ENCODE assay signal across 8 cellular contexts in the genomic region with DNA sequence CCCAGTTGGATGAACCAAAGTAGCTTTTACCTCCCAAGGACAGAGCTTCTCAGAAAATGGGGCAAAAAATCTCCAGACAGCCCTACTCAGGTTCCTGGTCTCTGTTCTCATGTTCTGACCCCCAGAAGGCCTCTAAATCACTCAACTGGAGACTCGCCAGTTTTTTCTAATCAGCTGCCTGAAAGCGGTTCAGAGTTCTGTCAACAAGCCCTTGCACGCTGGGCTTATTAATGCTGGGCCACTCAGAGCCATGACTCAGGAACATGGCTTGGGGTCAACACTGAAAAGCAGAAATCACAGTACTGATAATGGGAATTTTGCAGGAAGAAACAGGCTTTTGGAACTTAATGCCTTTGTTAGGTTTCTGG. TPM values are rescaled to one million over a fixed set of nuclear protein-coding genes. Genes with fewer than 3 reads are reported as not detected.
DNase-seq lines count a peak whose midpoint lies in the region; ATAC-seq, FAIRE-seq and TF ChIP-seq lines count a peak whose summit lies in the region.

No MANE protein-coding gene starts in this region.

- no peaks in the 10 kb centered on the region for H3K27me3 ChIP-seq in esophagus muscularis mucosa
- no peaks in the 10 kb centered on the region for H3K27me3 ChIP-seq in parathyroid adenoma (ENCODE audit: control insufficient read depth, insufficient read depth, low read length)

- intact Hi-C loops in esophagus muscularis mucosa (cut with DNase I) = loop anchor here (10.0 kb wide), 1 partner anchor 143 kb away; a partner anchor contains a TSS

- H3K9me3 ChIP-seq in esophagus muscularis mucosa = no peaks in the 10 kb centered on the region
- H3K9me3 ChIP-seq in parathyroid adenoma (ENCODE audit: control insufficient read depth, low read length) = no peaks in the 10 kb centered on the region

- H3K4me3 ChIP-seq in esophagus muscularis mucosa (no peak overlapping the region), parathyroid adenoma (ENCODE audit: low read depth, low read length) (no peak overlapping the region)

- DNase-seq in NCI-H345 (lab: John Stamatoyannopoulos, UW) = peak; percentile 74
- DNase-seq in esophagus muscularis mucosa (ENCODE audit: extremely low spot score) = no peak
- DNase-seq in activated CD4-positive, CD25-positive, alpha-beta regulatory T cell (lab: John Stamatoyannopoulos, UW) = no peak
- no peak for DNase-seq in GM12891 (ENCODE audit: insufficient read length, low spot score)

- TF ChIP-seq CTCF in esophagus muscularis mucosa (IDR thresholded peaks at IDR 0.05) (no peak), parathyroid adenoma (IDR thresholded peaks at IDR 0.05) (no peak)

- ATAC-seq in GM18909 (IDR thresholded peaks at IDR 0.05; ENCODE audit: poor library complexity, unreplicated experiment) (peak; percentile 22), HG03039 (IDR thresholded peaks at IDR 0.05; ENCODE audit: unreplicated experiment) (no peak), GM19328 (IDR thresholded peaks at IDR 0.05; ENCODE audit: unreplicated experiment) (no peak)

- peak overlapping the region; percentile 23 for H2AFZ ChIP-seq in parathyroid adenoma

- H3K27ac ChIP-seq in esophagus muscularis mucosa (replicated peaks in 1 of 4) (peak overlapping the region; percentile 39 to 68 (median 42)), parathyroid adenoma (no peak overlapping the region)

- no peak overlapping the region for H3K9ac ChIP-seq in parathyroid adenoma

- WGBS in esophagus muscularis mucosa = 47% methylated on average over 2 of the region's 3 CpGs

- FAIRE-seq in GM12891 (lab: Jason Lieb, UNC) = no peak

- H3K36me3 ChIP-seq in esophagus muscularis mucosa = peaks cover 0 to 42% (median 30%) of the 10 kb centered on the region in 4 donors
- no peaks in the 10 kb centered on the region for H3K36me3 ChIP-seq in parathyroid adenoma (ENCODE audit: control insufficient read depth, insufficient read depth, low read length)

- peaks cover 4% of the 10 kb centered on the region for H3K79me2 ChIP-seq in parathyroid adenoma

- H3K4me1 ChIP-seq in esophagus muscularis mucosa (peaks cover 21 to 51% (median 24%) of the 10 kb centered on the region in 4 donors), parathyroid adenoma (peaks cover 5% of the 10 kb centered on the region)

- TF ChIP-seq EP300 in esophagus muscularis mucosa (IDR thresholded peaks at IDR 0.05) = no peak

- H3K4me2 ChIP-seq in parathyroid adenoma (ENCODE audit: low read length) = no peak overlapping the region

- no peak for TF ChIP-seq POLR2A in esophagus muscularis mucosa (IDR thresholded peaks at IDR 0.05; ENCODE audit: low read depth)
- no peak for TF ChIP-seq POLR2A in GM12891 (IDR thresholded peaks at IDR 0.05; ENCODE audit: low read depth, low read length)

TF ChIP-seq in GM12891, 5 proteins besides CTCF, POLR2A, EP300 and RAD21:
- TF ChIP-seq POLR2AphosphoS5 (IDR thresholded peaks at IDR 0.05; ENCODE audit: low read depth, low read length) (no peak), SPI1 (IDR thresholded peaks at IDR 0.05; ENCODE audit: low read depth, low read length) (no peak), POU2F2 (IDR thresholded peaks at IDR 0.05; ENCODE audit: low read depth, low read length) (no peak), PAX5 (IDR thresholded peaks at IDR 0.05; ENCODE audit: insufficient read depth, low read length, severe bottlenecking) (no peak), TAF1 (IDR thresholded peaks at IDR 0.05; ENCODE audit: low read depth, low read length) (no peak)

RNA-seq across cellular contexts. Expression of a gene that starts 15.3 kb away (rescaled TPM):
- total RNA-seq in esophagus muscularis mucosa = 10 to 100 TPM in 3 of 4 donors, 1 to 10 TPM in 1; 7.9 to 30.6 (median 19.7) TPM
- polyA plus RNA-seq in GM12891 (2012; ENCODE audit: low read depth, missing spikeins) = 5.9 TPM
